ENCODE assay signal across 15 cellular contexts in the genomic region with DNA sequence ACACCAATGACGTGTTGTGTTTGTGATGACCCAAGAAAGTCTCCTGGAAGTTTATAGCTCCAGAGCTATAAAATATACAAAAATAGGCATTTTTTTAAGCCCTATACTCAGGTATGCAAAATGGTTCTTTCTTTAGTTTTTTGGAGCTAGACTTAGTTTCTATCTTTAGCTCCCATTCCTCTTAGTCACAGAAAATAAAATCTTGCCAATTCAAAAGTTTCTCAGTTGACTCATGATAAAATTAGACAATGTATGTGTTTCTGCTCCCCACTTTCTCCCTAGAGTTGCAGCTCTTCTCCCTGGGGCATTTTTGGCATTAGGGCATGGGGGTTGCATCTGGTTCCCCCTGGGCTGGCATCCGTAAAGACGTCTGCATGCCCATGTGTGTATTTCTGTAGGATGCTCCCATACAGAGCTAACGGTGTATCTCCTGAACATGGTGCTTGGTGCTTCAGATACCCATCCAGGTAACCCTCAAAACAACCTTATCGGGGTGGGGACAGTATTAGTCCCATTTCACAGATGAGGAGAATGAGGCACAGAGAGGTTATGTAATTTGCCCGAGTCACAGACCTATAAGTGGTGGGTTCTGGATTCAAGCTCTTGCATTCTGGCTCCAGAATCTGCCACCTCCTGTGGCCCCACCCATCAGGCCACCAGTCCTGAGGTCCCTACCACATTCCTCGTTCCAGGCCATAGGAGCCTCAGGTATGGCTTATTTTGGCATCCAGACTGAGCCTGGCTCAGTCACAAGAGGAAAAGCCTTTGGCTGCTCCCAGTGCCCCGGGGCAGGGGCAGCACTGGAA. TPM values are rescaled to one million over a fixed set of nuclear protein-coding genes. Genes with fewer than 3 reads are reported as not detected.
A peak's percentile ranks its signal among the peaks of the same experiment; 100 is the strongest.
DNase-seq lines count a peak whose midpoint lies in the region; FAIRE-seq and TF ChIP-seq lines count a peak whose summit lies in the region.
"Had no signal": no experiment of that assay in that cellular context is flagged by ENCODE, and none has a peak within 500 bp of the region (broad histone marks: within the 10 kb centered on the region; RNA-seq: fewer than 3 reads in every experiment).

No MANE protein-coding gene starts in this region.

- FAIRE-seq in astrocyte (lab: Jason Lieb, UNC) (no peak), D721Med (lab: Jason Lieb, UNC) (no peak)

- 66 to 69% methylated on average over 8 of the region's 8 CpGs for WGBS in thyroid gland, 2 donors

- peak in 1 of 2 donors; percentile 12 for TF ChIP-seq POLR2A in thyroid gland (IDR thresholded peaks at IDR 0.05)

- intact Hi-C loops in thyroid gland (cut with DNase I), result no loop called here

- H3K36me3 Mint-ChIP-seq in HFFc6 (ENCODE audit: low read depth) (no peaks in the 10 kb centered on the region), astrocyte (ENCODE audit: low read depth, unreplicated experiment) (no peaks in the 10 kb centered on the region)
- H3K36me3 Mint-ChIP-seq: CD4-positive, CD25-positive, alpha-beta regulatory T cell had no signal

- H4K20me1 ChIP-seq in astrocyte (ENCODE audit: insufficient read depth, low read length), result no peaks in the 10 kb centered on the region

- no peak for TF ChIP-seq CTCF in HFFc6 (IDR thresholded peaks at IDR 0.05)
- TF ChIP-seq CTCF in astrocyte (IDR thresholded peaks at IDR 0.05; ENCODE audit: insufficient read depth, low read depth, low read length), result no peak
- no peak for TF ChIP-seq CTCF in fibroblast of pulmonary artery (IDR thresholded peaks at IDR 0.05; ENCODE audit: low read length, missing control alignments)
- no peak for TF ChIP-seq CTCF in thyroid gland (IDR thresholded peaks at IDR 0.05)
- TF ChIP-seq CTCF in D721Med (IDR thresholded peaks at IDR 0.05; ENCODE audit: insufficient read depth, missing control alignments), result no peak

- H3K9me3 Mint-ChIP-seq in HFFc6 (no peaks in the 10 kb centered on the region), astrocyte (ENCODE audit: unreplicated experiment) (no peaks in the 10 kb centered on the region)
- H3K9me3 Mint-ChIP-seq: CD4-positive, CD25-positive, alpha-beta regulatory T cell had no signal

- H3K4me3 ChIP-seq in astrocyte (ENCODE audit: insufficient read depth, low read depth, low read length), result no peak overlapping the region
- no peak overlapping the region for H3K4me3 ChIP-seq in fibroblast of pulmonary artery (replicated peaks; ENCODE audit: low read depth, low read length)
- no peak overlapping the region for H3K4me3 ChIP-seq in thyroid gland (replicated peaks in 1 of 3)
- H3K4me3 ChIP-seq: SJCRH30 had no signal

- H3K36me3 ChIP-seq in astrocyte (ENCODE audit: insufficient read depth, low read length) (no peaks in the 10 kb centered on the region), thyroid gland (no peaks in the 10 kb centered on the region)
- H3K36me3 ChIP-seq: brain microvascular endothelial cell, SJCRH30 had no signal

- H3K4me1 ChIP-seq in astrocyte (ENCODE audit: insufficient read depth, low read length) (peaks cover 15% of the 10 kb centered on the region), thyroid gland (peaks cover 27 to 40% of the 10 kb centered on the region in 2 donors)

- H3K4me2 ChIP-seq in astrocyte (ENCODE audit: low read length), result peak overlapping the region; percentile 27

- no peaks in the 10 kb centered on the region; the same call in 1 of the 2 replicates for H3K27me3 Mint-ChIP-seq in HFFc6 (ENCODE audit: insufficient read depth)
- no peaks in the 10 kb centered on the region for H3K27me3 Mint-ChIP-seq in astrocyte (ENCODE audit: low read depth, unreplicated experiment)

- H3K27ac ChIP-seq in astrocyte (ENCODE audit: low read depth, low read length) (no peak overlapping the region), thyroid gland (peak overlapping the region; percentile 81 to 96 (median 89))
- H3K27ac ChIP-seq: brain microvascular endothelial cell, SJCRH30 had no signal

- no peak overlapping the region for H2AFZ ChIP-seq in astrocyte (ENCODE audit: low read depth, low read length)

- no peaks in the 10 kb centered on the region for H3K9me3 ChIP-seq in astrocyte (ENCODE audit: insufficient read depth, low read depth, low read length)
- no peaks in the 10 kb centered on the region for H3K9me3 ChIP-seq in thyroid gland
- H3K9me3 ChIP-seq: SJCRH30 had no signal

- H3K4me3 Mint-ChIP-seq in HFFc6, result peak overlapping the region; percentile 23; the same call in 1 of the 2 replicates
- H3K4me3 Mint-ChIP-seq in astrocyte (ENCODE audit: unreplicated experiment), result no peak overlapping the region
- H3K4me3 Mint-ChIP-seq: CD4-positive, CD25-positive, alpha-beta regulatory T cell had no signal

- H3K79me2 ChIP-seq in astrocyte (ENCODE audit: insufficient read depth, low read length), result no peaks in the 10 kb centered on the region

- H3K27ac Mint-ChIP-seq in HFFc6 (peak overlapping the region; percentile 80), astrocyte (ENCODE audit: unreplicated experiment) (no peak overlapping the region)
- H3K27ac Mint-ChIP-seq: CD4-positive, CD25-positive, alpha-beta regulatory T cell had no signal

- no peaks in the 10 kb centered on the region for H3K27me3 ChIP-seq in astrocyte (ENCODE audit: insufficient read depth, low read length)
- H3K27me3 ChIP-seq in thyroid gland, result no peaks in the 10 kb centered on the region
- H3K27me3 ChIP-seq: brain microvascular endothelial cell, SJCRH30 had no signal

- DNase-seq in HFFc6 (peak; percentile 87), astrocyte (ENCODE audit: low read depth) (peak; percentile 70), fibroblast of pulmonary artery (ENCODE audit: low read depth) (peak; percentile 44), thyroid gland (peak; percentile 80 to 86), NCI-H69 (lab: John Stamatoyannopoulos, UW) (no peak), occipital lobe (lab: John Stamatoyannopoulos, UW) (no peak), D721Med (ENCODE audit: insufficient read length, low spot score) (no peak)
- DNase-seq: activated CD4-positive, alpha-beta T cell treated with anti-CD3 and anti-CD28 coated beads, Interleukin-2, amount 50 U/mL, for 4 hours; CD4-positive, CD25-positive, alpha-beta regulatory T cell; left cardiac atrium; NCI-H1048; NCI-H2171; SJCRH30; substantia nigra had no signal

- H3K9ac ChIP-seq in astrocyte (ENCODE audit: low read length), result no peak overlapping the region

- H3K4me1 Mint-ChIP-seq in HFFc6 (ENCODE audit: low read depth), result peaks cover 44% of the 10 kb centered on the region
- H3K4me1 Mint-ChIP-seq in astrocyte (ENCODE audit: low read depth, unreplicated experiment), result peaks cover 19% of the 10 kb centered on the region
- H3K4me1 Mint-ChIP-seq: CD4-positive, CD25-positive, alpha-beta regulatory T cell had no signal

RNA-seq across cellular contexts. Expression of a gene that starts 43.1 kb away (rescaled TPM):
- 10 to 100 TPM; 31.2 to 37.4 (median 34.3) TPM for total RNA-seq in HFFc6 (2021; fragmentation: NEBNext Ultra II Directional; extraction: Animal tissue kit (Norgen Biotek cat#: 25700))
- 47.2 and 62.6 TPM in 2 replicates for total RNA-seq in astrocyte
- total RNA-seq in thyroid gland, result 10 to 100 TPM; 40.3 to 55.3 (median 47.3) TPM
- 31.0 TPM for total RNA-seq in occipital lobe

Comparison
In these comparisons a context has a peak if more than half of its experiments do, and no peak if none do; other contexts are left out.
1. DNase-seq: peak in HFFc6 (single experiment), astrocyte (single experiment), fibroblast of pulmonary artery (single experiment) and thyroid gland (2 of 2); none in NCI-H69 (single experiment), occipital lobe (single experiment) and D721Med (single experiment).